1 cellular context compared by ENCODE assay signal in the genomic region with DNA sequence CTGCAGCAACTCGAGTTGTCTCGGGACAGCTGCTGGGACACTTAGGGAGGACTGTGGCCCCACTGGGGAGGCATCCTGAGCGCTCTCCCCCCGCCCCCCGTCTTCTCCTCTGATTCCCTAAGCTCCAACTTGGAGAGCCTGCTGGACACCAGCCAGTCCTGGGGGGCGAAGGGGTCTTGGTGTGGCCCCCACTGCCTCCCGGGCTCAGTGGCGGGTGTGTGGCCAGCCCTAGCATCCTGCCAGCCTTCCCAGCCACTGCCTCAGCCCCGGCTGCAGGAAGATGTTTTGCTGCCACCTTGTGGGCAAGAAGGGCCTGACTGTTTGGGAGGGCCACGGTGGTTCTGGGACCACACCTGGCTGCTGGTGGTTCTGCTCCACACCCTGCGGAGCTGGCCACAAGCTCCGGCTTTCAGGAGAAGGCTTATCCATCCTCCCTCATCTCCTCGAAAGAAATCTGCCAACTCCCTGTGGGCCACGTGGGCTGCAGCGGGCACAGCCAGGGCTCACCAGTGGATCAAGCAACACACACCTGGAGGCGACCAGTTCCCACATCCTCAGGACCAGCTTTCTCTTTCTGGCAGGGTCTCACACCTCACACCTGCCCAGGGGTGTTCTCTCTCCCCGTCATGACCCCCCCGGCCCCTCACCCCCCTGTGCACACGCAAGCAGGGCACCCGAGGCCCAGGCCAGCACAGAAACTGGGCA.
TF ChIP-seq lines count a peak whose summit lies in the region.

No MANE protein-coding gene starts in this region.

TF ChIP-seq in GM23338, 12 proteins besides CTCF, POLR2A, EP300 and RAD21:
- TF ChIP-seq ZNF114 (CRISPR knock-in tag; IDR thresholded peaks at IDR 0.05), result no peak
- no peak for TF ChIP-seq ZNF331 (CRISPR knock-in tag; IDR thresholded peaks at IDR 0.05; ENCODE audit: low read depth)
- TF ChIP-seq EZH2 (IDR thresholded peaks at IDR 0.05; ENCODE audit: low read depth, unreplicated experiment), result no peak
- no peak for TF ChIP-seq JUNB (IDR thresholded peaks at IDR 0.05; ENCODE audit: unreplicated experiment)
- no peak for TF ChIP-seq CREB1 (CRISPR knock-in tag; IDR thresholded peaks at IDR 0.05; ENCODE audit: low read depth)
- no peak for TF ChIP-seq NANOG (IDR thresholded peaks at IDR 0.05; ENCODE audit: borderline replicate concordance)
- TF ChIP-seq, protein P1, sequence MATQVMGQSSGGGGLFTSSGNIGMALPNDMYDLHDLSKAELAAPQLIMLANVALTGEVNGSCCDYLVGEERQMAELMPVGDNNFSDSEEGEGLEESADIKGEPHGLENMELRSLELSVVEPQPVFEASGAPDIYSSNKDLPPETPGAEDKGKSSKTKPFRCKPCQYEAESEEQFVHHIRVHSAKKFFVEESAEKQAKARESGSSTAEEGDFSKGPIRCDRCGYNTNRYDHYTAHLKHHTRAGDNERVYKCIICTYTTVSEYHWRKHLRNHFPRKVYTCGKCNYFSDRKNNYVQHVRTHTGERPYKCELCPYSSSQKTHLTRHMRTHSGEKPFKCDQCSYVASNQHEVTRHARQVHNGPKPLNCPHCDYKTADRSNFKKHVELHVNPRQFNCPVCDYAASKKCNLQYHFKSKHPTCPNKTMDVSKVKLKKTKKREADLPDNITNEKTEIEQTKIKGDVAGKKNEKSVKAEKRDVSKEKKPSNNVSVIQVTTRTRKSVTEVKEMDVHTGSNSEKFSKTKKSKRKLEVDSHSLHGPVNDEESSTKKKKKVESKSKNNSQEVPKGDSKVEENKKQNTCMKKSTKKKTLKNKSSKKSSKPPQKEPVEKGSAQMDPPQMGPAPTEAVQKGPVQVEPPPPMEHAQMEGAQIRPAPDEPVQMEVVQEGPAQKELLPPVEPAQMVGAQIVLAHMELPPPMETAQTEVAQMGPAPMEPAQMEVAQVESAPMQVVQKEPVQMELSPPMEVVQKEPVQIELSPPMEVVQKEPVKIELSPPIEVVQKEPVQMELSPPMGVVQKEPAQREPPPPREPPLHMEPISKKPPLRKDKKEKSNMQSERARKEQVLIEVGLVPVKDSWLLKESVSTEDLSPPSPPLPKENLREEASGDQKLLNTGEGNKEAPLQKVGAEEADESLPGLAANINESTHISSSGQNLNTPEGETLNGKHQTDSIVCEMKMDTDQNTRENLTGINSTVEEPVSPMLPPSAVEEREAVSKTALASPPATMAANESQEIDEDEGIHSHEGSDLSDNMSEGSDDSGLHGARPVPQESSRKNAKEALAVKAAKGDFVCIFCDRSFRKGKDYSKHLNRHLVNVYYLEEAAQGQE (IDR thresholded peaks at IDR 0.05; ENCODE audit: unreplicated experiment), result no peak
- TF ChIP-seq STAT1 (IDR thresholded peaks at IDR 0.05; ENCODE audit: unreplicated experiment), result no peak
- TF ChIP-seq EZH2phosphoT487 (IDR thresholded peaks at IDR 0.05; ENCODE audit: unreplicated experiment), result no peak
- TF ChIP-seq, protein P2, sequence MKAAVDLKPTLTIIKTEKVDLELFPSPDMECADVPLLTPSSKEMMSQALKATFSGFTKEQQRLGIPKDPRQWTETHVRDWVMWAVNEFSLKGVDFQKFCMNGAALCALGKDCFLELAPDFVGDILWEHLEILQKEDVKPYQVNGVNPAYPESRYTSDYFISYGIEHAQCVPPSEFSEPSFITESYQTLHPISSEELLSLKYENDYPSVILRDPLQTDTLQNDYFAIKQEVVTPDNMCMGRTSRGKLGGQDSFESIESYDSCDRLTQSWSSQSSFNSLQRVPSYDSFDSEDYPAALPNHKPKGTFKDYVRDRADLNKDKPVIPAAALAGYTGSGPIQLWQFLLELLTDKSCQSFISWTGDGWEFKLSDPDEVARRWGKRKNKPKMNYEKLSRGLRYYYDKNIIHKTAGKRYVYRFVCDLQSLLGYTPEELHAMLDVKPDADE (IDR thresholded peaks at IDR 0.05), result no peak
- TF ChIP-seq, protein P3, sequence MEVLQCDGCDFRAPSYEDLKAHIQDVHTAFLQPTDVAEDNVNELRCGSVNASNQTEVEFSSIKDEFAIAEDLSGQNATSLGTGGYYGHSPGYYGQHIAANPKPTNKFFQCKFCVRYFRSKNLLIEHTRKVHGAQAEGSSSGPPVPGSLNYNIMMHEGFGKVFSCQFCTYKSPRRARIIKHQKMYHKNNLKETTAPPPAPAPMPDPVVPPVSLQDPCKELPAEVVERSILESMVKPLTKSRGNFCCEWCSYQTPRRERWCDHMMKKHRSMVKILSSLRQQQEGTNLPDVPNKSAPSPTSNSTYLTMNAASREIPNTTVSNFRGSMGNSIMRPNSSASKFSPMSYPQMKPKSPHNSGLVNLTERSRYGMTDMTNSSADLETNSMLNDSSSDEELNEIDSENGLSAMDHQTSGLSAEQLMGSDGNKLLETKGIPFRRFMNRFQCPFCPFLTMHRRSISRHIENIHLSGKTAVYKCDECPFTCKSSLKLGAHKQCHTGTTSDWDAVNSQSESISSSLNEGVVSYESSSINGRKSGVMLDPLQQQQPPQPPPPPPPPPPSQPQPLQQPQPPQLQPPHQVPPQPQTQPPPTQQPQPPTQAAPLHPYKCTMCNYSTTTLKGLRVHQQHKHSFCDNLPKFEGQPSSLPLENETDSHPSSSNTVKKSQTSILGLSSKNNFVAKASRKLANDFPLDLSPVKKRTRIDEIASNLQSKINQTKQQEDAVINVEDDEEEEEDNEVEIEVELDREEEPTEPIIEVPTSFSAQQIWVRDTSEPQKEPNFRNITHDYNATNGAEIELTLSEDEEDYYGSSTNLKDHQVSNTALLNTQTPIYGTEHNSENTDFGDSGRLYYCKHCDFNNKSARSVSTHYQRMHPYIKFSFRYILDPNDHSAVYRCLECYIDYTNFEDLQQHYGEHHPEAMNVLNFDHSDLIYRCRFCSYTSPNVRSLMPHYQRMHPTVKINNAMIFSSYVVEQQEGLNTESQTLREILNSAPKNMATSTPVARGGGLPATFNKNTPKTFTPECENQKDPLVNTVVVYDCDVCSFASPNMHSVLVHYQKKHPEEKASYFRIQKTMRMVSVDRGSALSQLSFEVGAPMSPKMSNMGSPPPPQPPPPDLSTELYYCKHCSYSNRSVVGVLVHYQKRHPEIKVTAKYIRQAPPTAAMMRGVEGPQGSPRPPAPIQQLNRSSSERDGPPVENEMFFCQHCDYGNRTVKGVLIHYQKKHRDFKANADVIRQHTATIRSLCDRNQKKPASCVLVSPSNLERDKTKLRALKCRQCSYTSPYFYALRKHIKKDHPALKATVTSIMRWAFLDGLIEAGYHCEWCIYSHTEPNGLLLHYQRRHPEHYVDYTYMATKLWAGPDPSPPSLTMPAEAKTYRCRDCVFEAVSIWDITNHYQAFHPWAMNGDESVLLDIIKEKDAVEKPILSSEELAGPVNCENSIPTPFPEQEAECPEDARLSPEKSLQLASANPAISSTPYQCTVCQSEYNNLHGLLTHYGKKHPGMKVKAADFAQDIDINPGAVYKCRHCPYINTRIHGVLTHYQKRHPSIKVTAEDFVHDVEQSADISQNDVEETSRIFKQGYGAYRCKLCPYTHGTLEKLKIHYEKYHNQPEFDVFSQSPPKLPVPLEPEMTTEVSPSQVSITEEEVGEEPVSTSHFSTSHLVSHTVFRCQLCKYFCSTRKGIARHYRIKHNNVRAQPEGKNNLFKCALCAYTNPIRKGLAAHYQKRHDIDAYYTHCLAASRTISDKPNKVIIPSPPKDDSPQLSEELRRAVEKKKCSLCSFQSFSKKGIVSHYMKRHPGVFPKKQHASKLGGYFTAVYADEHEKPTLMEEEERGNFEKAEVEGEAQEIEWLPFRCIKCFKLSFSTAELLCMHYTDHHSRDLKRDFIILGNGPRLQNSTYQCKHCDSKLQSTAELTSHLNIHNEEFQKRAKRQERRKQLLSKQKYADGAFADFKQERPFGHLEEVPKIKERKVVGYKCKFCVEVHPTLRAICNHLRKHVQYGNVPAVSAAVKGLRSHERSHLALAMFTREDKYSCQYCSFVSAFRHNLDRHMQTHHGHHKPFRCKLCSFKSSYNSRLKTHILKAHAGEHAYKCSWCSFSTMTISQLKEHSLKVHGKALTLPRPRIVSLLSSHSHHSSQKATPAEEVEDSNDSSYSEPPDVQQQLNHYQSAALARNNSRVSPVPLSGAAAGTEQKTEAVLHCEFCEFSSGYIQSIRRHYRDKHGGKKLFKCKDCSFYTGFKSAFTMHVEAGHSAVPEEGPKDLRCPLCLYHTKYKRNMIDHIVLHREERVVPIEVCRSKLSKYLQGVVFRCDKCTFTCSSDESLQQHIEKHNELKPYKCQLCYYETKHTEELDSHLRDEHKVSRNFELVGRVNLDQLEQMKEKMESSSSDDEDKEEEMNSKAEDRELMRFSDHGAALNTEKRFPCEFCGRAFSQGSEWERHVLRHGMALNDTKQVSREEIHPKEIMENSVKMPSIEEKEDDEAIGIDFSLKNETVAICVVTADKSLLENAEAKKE (CRISPR knock-in tag; IDR thresholded peaks at IDR 0.05), result no peak
- TF ChIP-seq POLR2AphosphoS5 (IDR thresholded peaks at IDR 0.05; ENCODE audit: low read depth), result no peak; the same call in 1 of the 2 replicates
